In the genomic region with DNA sequence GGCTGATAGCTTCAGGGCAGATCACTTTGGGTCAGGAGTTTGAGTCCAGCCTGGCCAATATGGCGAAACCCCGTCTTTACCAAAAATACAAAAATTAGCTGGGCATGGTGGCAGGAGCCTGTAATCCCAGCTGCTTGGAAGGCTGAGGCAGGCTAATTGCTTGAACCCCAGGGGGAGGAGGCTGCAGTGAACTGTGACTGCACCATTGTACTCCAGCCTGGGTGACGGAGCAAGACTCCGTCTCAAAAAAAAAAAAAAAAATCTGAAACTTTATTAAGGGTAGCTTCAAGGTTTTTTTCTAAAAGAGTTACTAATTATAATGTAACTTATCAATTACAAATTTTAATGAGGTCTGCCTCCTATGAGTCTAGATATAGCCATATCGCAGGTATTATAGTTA, we compare ENCODE assay signal across 16 cellular contexts.
"Had no signal": no experiment of that assay in that cellular context is flagged by ENCODE, and none has a peak within 500 bp of the region (broad histone marks: within the 10 kb centered on the region; RNA-seq: fewer than 3 reads in every experiment).

No MANE protein-coding gene starts in this region.

- H3K27ac Mint-ChIP-seq: activated CD4-positive, alpha-beta memory T cell treated with anti-CD3 and anti-CD28 coated beads, Interleukin-2, amount 10 ng/mL, durations not matched to agents 7 days and 5 days; dendritic cell treated with granulocyte-macrophage colony-stimulating factor and Interleukin-4, amounts not matched to agents 40 ng/mL and 50 ng/mL, for 4 days; effector memory CD8-positive, alpha-beta T cell; naive B cell; stimulated activated naive CD8-positive, alpha-beta T cell treated with anti-CD3 and anti-CD28 coated beads, Interleukin-15, Interleukin-2, amounts not matched to agents 100 ng/mL and 50 ng/mL, for 24 hours had no signal

- H3K4me3 Mint-ChIP-seq: activated CD4-positive, alpha-beta memory T cell treated with anti-CD3 and anti-CD28 coated beads, Interleukin-2, amount 10 ng/mL, durations not matched to agents 7 days and 5 days; activated T-cell treated with anti-CD3 and anti-CD28 coated beads, Interleukin-2, amount 50 U/mL, for 4 hours; dendritic cell treated with granulocyte-macrophage colony-stimulating factor and Interleukin-4, amounts not matched to agents 40 ng/mL and 50 ng/mL, for 4 days; effector memory CD8-positive, alpha-beta T cell; naive B cell; stimulated activated naive CD8-positive, alpha-beta T cell treated with anti-CD3 and anti-CD28 coated beads, Interleukin-15, Interleukin-2, amounts not matched to agents 100 ng/mL and 50 ng/mL, for 24 hours had no signal

- H3K9me3 ChIP-seq: heart left ventricle, suprapubic skin, upper lobe of right lung had no signal

- H3K4me3 ChIP-seq: heart left ventricle, suprapubic skin, upper lobe of right lung had no signal

- H3K9me3 Mint-ChIP-seq: activated CD4-positive, alpha-beta memory T cell treated with anti-CD3 and anti-CD28 coated beads, Interleukin-2, amount 10 ng/mL, durations not matched to agents 7 days and 5 days; activated T-cell treated with anti-CD3 and anti-CD28 coated beads, Interleukin-2, amount 50 U/mL, for 4 hours; dendritic cell treated with granulocyte-macrophage colony-stimulating factor and Interleukin-4, amounts not matched to agents 40 ng/mL and 50 ng/mL, for 4 days; effector memory CD8-positive, alpha-beta T cell; naive B cell; stimulated activated naive CD8-positive, alpha-beta T cell treated with anti-CD3 and anti-CD28 coated beads, Interleukin-15, Interleukin-2, amounts not matched to agents 100 ng/mL and 50 ng/mL, for 24 hours had no signal

- DNase-seq: activated CD4-positive, alpha-beta memory T cell treated with anti-CD3 and anti-CD28 coated beads, Interleukin-2, amount 10 ng/mL, durations not matched to agents 7 days and 5 days; activated CD4-positive, alpha-beta T cell treated with anti-CD3 and anti-CD28 coated beads for 4 hours; activated effector memory CD4-positive, alpha-beta T cell treated with Interleukin-2 at 50 U/mL for 16 hours; activated naive CD4-positive, alpha-beta T cell treated with anti-CD3 and anti-CD28 coated beads, Interleukin-2, amount 50 U/mL, for 16 hours; activated T-cell treated with anti-CD3 and anti-CD28 coated beads, Interleukin-2, amount 50 U/mL, for 4 hours; effector memory CD8-positive, alpha-beta T cell; heart left ventricle; left cardiac atrium; naive B cell; right cardiac atrium; T-helper 1 cell; upper lobe of right lung; WERI-Rb-1 had no signal

- H3K27me3 ChIP-seq: upper lobe of right lung had no signal

- H3K27ac ChIP-seq: heart left ventricle, suprapubic skin, upper lobe of right lung, WERI-Rb-1 had no signal

- H3K36me3 ChIP-seq: heart left ventricle, suprapubic skin, upper lobe of right lung had no signal

- H3K36me3 Mint-ChIP-seq: naive B cell had no signal
